In genomic region chr17:17839792-17840707, GRCh38 we compare ENCODE assay signal across 8 cellular contexts. TPM values are rescaled to one million over a fixed set of nuclear protein-coding genes. Genes with fewer than 3 reads are reported as not detected.
DNase-seq lines count a peak whose midpoint lies in the region; ATAC-seq and TF ChIP-seq lines count a peak whose summit lies in the region.

No MANE protein-coding gene starts in this region.

- H3K4me1 ChIP-seq in SJSA1 (replicated peaks) (peaks cover 56% of the 10 kb centered on the region), gastroesophageal sphincter (peaks cover 8 to 66% (median 48%) of the 10 kb centered on the region in 3 donors)

- H3K27me3 ChIP-seq in SJSA1 (replicated peaks) (no peaks in the 10 kb centered on the region), gastroesophageal sphincter (no peaks in the 10 kb centered on the region)

- H3K4me3 ChIP-seq in SJSA1, result peak overlapping the region; percentile 49
- peak overlapping the region; percentile 29 to 66 for H3K4me3 ChIP-seq in gastroesophageal sphincter

- WGBS in gastroesophageal sphincter (ENCODE audit: low coverage in 1 of 2), 2 donors, result 14% methylated on average over 5 of the region's 71 CpGs; no CpG with 5 or more reads in 1 of the 2 donors

- H3K36me3 ChIP-seq in SJSA1 (peaks cover 5% of the 10 kb centered on the region; the same call in 1 of the 2 replicates), gastroesophageal sphincter (peaks cover 0 to under 1% of the 10 kb centered on the region in 2 donors)

- peak; percentile 48 for ATAC-seq in GM21723 (IDR thresholded peaks at IDR 0.05; ENCODE audit: unreplicated experiment)
- ATAC-seq in gastroesophageal sphincter, result peak; percentile 80

- no peak for TF ChIP-seq CTCF in gastroesophageal sphincter (IDR thresholded peaks at IDR 0.05)

- peak; percentile 88 to 93 for TF ChIP-seq POLR2A in gastroesophageal sphincter (IDR thresholded peaks at IDR 0.05)

- TF ChIP-seq EP300 in gastroesophageal sphincter (IDR thresholded peaks at IDR 0.05), result no peak

- H3K27ac ChIP-seq in SJSA1 (peak overlapping the region; percentile 92), gastroesophageal sphincter (peak overlapping the region; percentile 83 to 100 (median 99))

- H3K9me3 ChIP-seq in SJSA1 (replicated peaks), result no peaks in the 10 kb centered on the region
- no peaks in the 10 kb centered on the region for H3K9me3 ChIP-seq in gastroesophageal sphincter

- DNase-seq in DMS53 (lab: John Stamatoyannopoulos, UW) (peak; percentile 96), LHCN-M2 (ENCODE audit: low read depth) (peak; percentile 90), SJSA1 (ENCODE audit: low read depth in 1 of 2, low spot score in 2 of 2) (peak; percentile 85 to 89), non-pigmented ciliary epithelial cell (ENCODE audit: low read depth) (peak; percentile 45), superior temporal gyrus (ENCODE audit: extremely low spot score) (peak; percentile 88)
- peak; percentile 79 for DNase-seq in activated naive CD4-positive, alpha-beta T cell treated with anti-CD3 and anti-CD28 coated beads, Interleukin-2, amount 50 U/mL, for 16 hours

RNA-seq across cellular contexts. Expression of gene SREBF1, which starts 3.3 kb away (rescaled TPM):
- 34.4 and 53.0 TPM in 2 replicates for total RNA-seq in LHCN-M2 (2014; rRNA removed)
- 11.9 TPM for polyA plus RNA-seq in LHCN-M2 (2012)
- 17.2 and 32.7 TPM in 2 replicates for total RNA-seq in SJSA1 (2014; rRNA removed; shearing (Covaris generic))
- total RNA-seq in gastroesophageal sphincter, result 10 to 100 TPM; 16.1 to 90.7 (median 56.1) TPM

Comparison
In these comparisons a context has a peak if more than half of its experiments do, and no peak if none do; other contexts are left out.
1. Peak in every context shown above with its lines: DNase-seq, ATAC-seq, H3K4me3 ChIP-seq and H3K27ac ChIP-seq.
2. DNase-seq: peak in every context shown above with its lines; median percentile 96 in DMS53; 90 in LHCN-M2; 88 in superior temporal gyrus; 87 in SJSA1; 79 in activated naive CD4-positive, alpha-beta T cell treated with anti-CD3 and anti-CD28 coated beads, Interleukin-2, amount 50 U/mL, for 16 hours; 45 in non-pigmented ciliary epithelial cell.